In the genomic region with DNA sequence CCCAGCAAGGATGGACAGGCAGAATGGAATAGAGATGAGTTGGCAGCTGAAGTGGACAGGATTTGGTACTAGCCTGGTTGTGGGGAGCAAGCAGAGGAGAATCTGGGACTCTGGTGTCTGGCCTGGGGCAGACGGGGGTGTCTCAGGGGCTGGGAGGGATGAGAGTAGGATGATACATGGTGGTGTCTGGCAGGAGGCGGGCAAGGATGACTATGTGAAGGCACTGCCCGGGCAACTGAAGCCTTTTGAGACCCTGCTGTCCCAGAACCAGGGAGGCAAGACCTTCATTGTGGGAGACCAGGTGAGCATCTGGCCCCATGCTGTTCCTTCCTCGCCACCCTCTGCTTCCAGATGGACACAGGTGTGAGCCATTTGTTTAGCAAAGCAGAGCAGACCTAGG, we compare ENCODE assay signal across 12 cellular contexts. TPM values are rescaled to one million over a fixed set of nuclear protein-coding genes. Genes with fewer than 3 reads are reported as not detected.
DNase-seq lines count a peak whose midpoint lies in the region; ATAC-seq and TF ChIP-seq lines count a peak whose summit lies in the region.
"Had no signal": no experiment of that assay in that cellular context is flagged by ENCODE, and none has a peak within 500 bp of the region (broad histone marks: within the 10 kb centered on the region; RNA-seq: fewer than 3 reads in every experiment).

No MANE protein-coding gene starts in this region.

- no peaks in the 10 kb centered on the region for H3K36me3 ChIP-seq in hepatocyte (replicated peaks; ENCODE audit: insufficient read depth, low read depth)
- H3K36me3 ChIP-seq in stomach smooth muscle (ENCODE audit: control insufficient read depth in 2 of 2, insufficient read depth in 2 of 2, low read length in 2 of 2), result peaks cover 9 to 12% of the 10 kb centered on the region in 2 donors

- H2AFZ ChIP-seq in hepatocyte, result no peak overlapping the region

- no peak for DNase-seq in activated T-cell treated with anti-CD3 and anti-CD28 coated beads, Interleukin-2, amount 50 U/mL, for 24 hours
- no peak for DNase-seq in activated T-cell treated with anti-CD3 and anti-CD28 coated beads, Interleukin-2, amount 50 U/mL, for 1 hour
- DNase-seq in T-helper 17 cell, result no peak
- no peak for DNase-seq in hepatocyte (ENCODE audit: low spot score)
- DNase-seq: activated CD4-positive, CD25-positive, alpha-beta regulatory T cell treated with anti-CD3 and anti-CD28 coated beads, Interleukin-2, amount 50 U/mL, for 72 hours; GDM1; KG1; NCI-H2171 treated with DMSO at 0.1 percent for 48 hours had no signal

- H3K4me1 ChIP-seq in hepatocyte (ENCODE audit: insufficient read depth), result peaks cover 30% of the 10 kb centered on the region
- peaks cover 19% of the 10 kb centered on the region for H3K4me1 ChIP-seq in stomach smooth muscle (ENCODE audit: control insufficient read depth, insufficient read depth, low read length)

- no peaks in the 10 kb centered on the region for H3K9me2 ChIP-seq in hepatocyte (replicated peaks; ENCODE audit: insufficient read depth)

- peaks cover 22% of the 10 kb centered on the region for H3K79me2 ChIP-seq in hepatocyte

- H3K4me3 ChIP-seq in hepatocyte (no peak overlapping the region), stomach smooth muscle (ENCODE audit: low read length in 2 of 2) (no peak overlapping the region)

- peaks cover 3% of the 10 kb centered on the region for H3K27me3 Mint-ChIP-seq in activated T-cell treated with anti-CD3 and anti-CD28 coated beads, Interleukin-2, amount 50 U/mL, for 24 hours
- no peaks in the 10 kb centered on the region for H3K27me3 Mint-ChIP-seq in T-helper 17 cell

- H3K9me3 ChIP-seq in T-helper 17 cell (ENCODE audit: control insufficient read depth, low read length, poor library complexity, severe bottlenecking) (no peaks in the 10 kb centered on the region), hepatocyte (ENCODE audit: low read depth) (no peaks in the 10 kb centered on the region), stomach smooth muscle (ENCODE audit: control insufficient read depth in 2 of 2, low read length in 2 of 2) (no peaks in the 10 kb centered on the region)

- 87% methylated on average over 4 of the region's 4 CpGs for WGBS in hepatocyte (ENCODE audit: low lambda C conversion rate, missing lambda C conversion rate)

- peaks cover 39% of the 10 kb centered on the region for H3K4me1 Mint-ChIP-seq in activated T-cell treated with anti-CD3 and anti-CD28 coated beads, Interleukin-2, amount 50 U/mL, for 24 hours (ENCODE audit: low read depth)
- H3K4me1 Mint-ChIP-seq in T-helper 17 cell, result peaks cover 17% of the 10 kb centered on the region

- H3K9ac ChIP-seq in stomach smooth muscle (ENCODE audit: low read length in 2 of 2), result peak overlapping the region in 1 of 2 donors; percentile 21

- H3K36me3 Mint-ChIP-seq in activated T-cell treated with anti-CD3 and anti-CD28 coated beads, Interleukin-2, amount 50 U/mL, for 24 hours (ENCODE audit: low read depth), result peaks cover 42% of the 10 kb centered on the region
- H3K36me3 Mint-ChIP-seq in T-helper 17 cell (ENCODE audit: low read depth), result no peaks in the 10 kb centered on the region

- H3K4me2 ChIP-seq in hepatocyte, result peak overlapping the region; percentile 96

- peak overlapping the region; percentile 50 for H3K27ac Mint-ChIP-seq in activated T-cell treated with anti-CD3 and anti-CD28 coated beads, Interleukin-2, amount 50 U/mL, for 24 hours
- H3K27ac Mint-ChIP-seq in T-helper 17 cell, result peak overlapping the region; percentile 70

- peaks cover 20% of the 10 kb centered on the region for H4K20me1 ChIP-seq in hepatocyte (ENCODE audit: insufficient read depth, poor library complexity, severe bottlenecking)

- peaks cover 10% of the 10 kb centered on the region for H3K9me3 Mint-ChIP-seq in activated T-cell treated with anti-CD3 and anti-CD28 coated beads, Interleukin-2, amount 50 U/mL, for 24 hours

- peak overlapping the region; percentile 87 for H3K4me3 Mint-ChIP-seq in activated T-cell treated with anti-CD3 and anti-CD28 coated beads, Interleukin-2, amount 50 U/mL, for 24 hours
- H3K4me3 Mint-ChIP-seq in T-helper 17 cell, result no peak overlapping the region

- ATAC-seq in T-helper 17 cell, result no peak
- ATAC-seq in GM21576 (IDR thresholded peaks at IDR 0.05; ENCODE audit: unreplicated experiment), result no peak
- ATAC-seq in GM19397 (IDR thresholded peaks at IDR 0.05; ENCODE audit: unreplicated experiment), result no peak
- no peak for ATAC-seq in GM18520 (IDR thresholded peaks at IDR 0.05; ENCODE audit: unreplicated experiment)

- no peak for TF ChIP-seq CTCF in hepatocyte (IDR thresholded peaks at IDR 0.05; ENCODE audit: poor library complexity)

- H3K27me3 ChIP-seq in hepatocyte (no peaks in the 10 kb centered on the region), stomach smooth muscle (ENCODE audit: control insufficient read depth in 1 of 2, insufficient read depth in 2 of 2, low read length in 2 of 2) (no peaks in the 10 kb centered on the region)

- H3K27ac ChIP-seq in hepatocyte (no peak overlapping the region), stomach smooth muscle (ENCODE audit: low read length) (peak overlapping the region; percentile 86)

RNA-seq across cellular contexts. Expression of a gene that starts 2.3 kb away (rescaled TPM):
- total RNA-seq in T-helper 17 cell (10 to 100 TPM; 67.8 to 79.7 TPM), hepatocyte (943 and 1,040 TPM in 2 replicates)
- 1,974 and 1,982 TPM in 2 replicates for polyA plus RNA-seq in hepatocyte

RNA-seq across cellular contexts. Expression of a gene that starts 20.8 kb away (rescaled TPM):
- 100 to 1,000 TPM; 206 to 239 TPM for total RNA-seq in T-helper 17 cell
- total RNA-seq in hepatocyte, result 163 and 194 TPM in 2 replicates
- polyA plus RNA-seq in hepatocyte, result 226 and 239 TPM in 2 replicates

RNA-seq across cellular contexts. Expression of a gene that starts 43.8 kb away (rescaled TPM):
- total RNA-seq in T-helper 17 cell (1 to 10 TPM; 1.5 to 3.4 TPM), hepatocyte (12.9 and 13.6 TPM in 2 replicates)
- polyA plus RNA-seq in hepatocyte, result 28.7 and 29.2 TPM in 2 replicates

RNA-seq across cellular contexts. Expression of a gene that starts 53.7 kb away (rescaled TPM):
- total RNA-seq in T-helper 17 cell (not detected), hepatocyte (0.70 TPM in 1 of 2 replicates, not detected in the other)
- polyA plus RNA-seq in hepatocyte, result 0.34 TPM in 1 of 2 replicates, not detected in the other

Comparison
In these comparisons a context has a peak if more than half of its experiments do, and no peak if none do; other contexts are left out.
1. RNA of a gene that starts 2.3 kb away (total RNA-seq): 943 to 1,040 TPM in hepatocyte; 67.8 to 79.7 TPM in T-helper 17 cell; every median in the first group is over 10 times any median in the second.